8 cellular contexts compared by ENCODE assay signal in the genomic region with DNA sequence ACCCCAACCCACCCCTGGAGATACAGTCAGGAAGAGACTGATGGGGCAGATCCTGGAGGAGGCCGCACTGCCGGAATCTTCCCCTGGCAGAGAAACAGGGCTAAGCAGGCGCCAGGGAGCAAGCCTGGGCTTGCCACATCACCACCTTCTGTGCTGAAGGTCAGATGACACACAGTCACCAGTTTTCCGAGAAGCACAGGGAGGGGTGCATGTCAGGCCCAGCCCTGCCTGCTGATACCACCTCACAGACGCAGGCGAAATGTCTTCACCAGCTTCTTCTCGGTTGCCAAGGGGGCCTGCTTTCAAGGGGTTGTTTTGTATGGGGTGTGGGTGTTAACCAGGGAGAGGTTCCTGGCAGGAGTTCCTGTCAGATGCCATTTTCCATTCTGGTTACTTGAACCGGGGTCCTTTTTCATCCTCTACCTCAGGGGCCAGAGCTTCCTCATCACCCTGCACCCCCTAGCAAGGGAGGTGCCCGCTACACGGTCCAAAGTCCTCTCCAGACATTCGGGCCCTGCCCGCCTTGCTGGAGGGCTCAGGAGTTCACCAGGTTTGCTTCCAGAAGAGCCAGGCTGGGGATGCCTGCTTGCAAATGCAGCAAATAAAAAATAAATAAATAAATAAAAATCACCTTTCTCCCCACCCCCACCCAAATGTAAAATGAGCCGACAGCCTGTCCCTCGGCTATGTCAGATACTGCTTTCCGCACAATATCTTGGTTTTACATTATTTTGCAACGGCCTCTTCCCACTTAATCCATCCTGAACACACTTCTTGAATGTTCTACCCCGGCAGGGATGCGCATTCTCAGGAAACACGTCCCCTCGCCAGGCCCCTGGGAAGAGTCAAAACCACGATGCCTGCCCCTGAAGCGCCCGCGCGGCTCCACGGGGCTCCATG.
A peak's percentile ranks its signal among the peaks of the same experiment; 100 is the strongest.
DNase-seq lines count a peak whose midpoint lies in the region; TF ChIP-seq lines count a peak whose summit lies in the region.

No MANE protein-coding gene starts in this region.

- H3K9ac ChIP-seq in stomach smooth muscle (ENCODE audit: low read length in 2 of 2), result peak overlapping the region; percentile 98

- H3K9me3 ChIP-seq in neuron (ENCODE audit: low read length), result no peaks in the 10 kb centered on the region
- H3K9me3 ChIP-seq in stomach smooth muscle (ENCODE audit: control insufficient read depth in 2 of 2, low read length in 2 of 2), result no peaks in the 10 kb centered on the region

- peak overlapping the region; percentile 100 for H3K27ac ChIP-seq in stomach smooth muscle (ENCODE audit: low read length)

- H3K4me3 ChIP-seq in LNCaP clone FGC (ENCODE audit: low read depth, low read length) (peak overlapping the region; percentile 86), foreskin fibroblast (ENCODE audit: low read depth in 1 of 2, low read length in 2 of 2) (peak overlapping the region; percentile 67 to 77), neuron (ENCODE audit: low read length) (peak overlapping the region; percentile 78), stomach smooth muscle (ENCODE audit: low read length in 2 of 2) (peak overlapping the region; percentile 63 to 99)

- H3K36me3 ChIP-seq in neuron (ENCODE audit: insufficient read depth, low read length), result peaks cover 10% of the 10 kb centered on the region
- peaks cover 3 to 15% of the 10 kb centered on the region in 2 donors for H3K36me3 ChIP-seq in stomach smooth muscle (ENCODE audit: control insufficient read depth in 2 of 2, insufficient read depth in 2 of 2, low read length in 2 of 2)

- H3K27me3 ChIP-seq in neuron (ENCODE audit: insufficient read depth, low read length) (no peaks in the 10 kb centered on the region), stomach smooth muscle (ENCODE audit: control insufficient read depth in 1 of 2, insufficient read depth in 2 of 2, low read length in 2 of 2) (no peaks in the 10 kb centered on the region)

- DNase-seq in DMS79 treated with DMSO at 0.1 percent for 48 hours (lab: John Stamatoyannopoulos, UW), result peak; percentile 91
- peak; percentile 95 for DNase-seq in LNCaP clone FGC (ENCODE audit: low read depth)
- DNase-seq in SIG-M5 treated with dmso at 0.1 percent for 504 hours (lab: John Stamatoyannopoulos, UW; ENCODE audit: unreplicated experiment), result peak; percentile 92
- DNase-seq in activated gamma-delta T cell treated with anti-CD3 and anti-CD28 coated beads, Interleukin-2, amount 50 U/mL, for 16 hours (ENCODE audit: low read depth), result peak; percentile 81
- peak; percentile 99 for DNase-seq in foreskin fibroblast
- no peak for DNase-seq in GM10266 (ENCODE audit: extremely low spot score)

- no peak for TF ChIP-seq CTCF in LNCaP clone FGC (IDR thresholded peaks at IDR 0.05; ENCODE audit: control insufficient read depth, extremely low read depth, insufficient read depth)
- no peak for TF ChIP-seq CTCF in foreskin fibroblast (IDR thresholded peaks at IDR 0.05; ENCODE audit: low read depth, low read length)
- TF ChIP-seq CTCF in GM10266 (IDR thresholded peaks at IDR 0.05; ENCODE audit: control insufficient read depth, insufficient read depth, low read depth, missing control alignments), result no peak

- H3K4me1 ChIP-seq in neuron (ENCODE audit: insufficient read depth, low read length), result peaks cover 45% of the 10 kb centered on the region
- H3K4me1 ChIP-seq in stomach smooth muscle (ENCODE audit: control insufficient read depth, insufficient read depth, low read length), result peaks cover 53% of the 10 kb centered on the region

- H2AFZ ChIP-seq in neuron (ENCODE audit: low read depth, low read length), result no peak overlapping the region
